ENCODE assay signal across 11 cellular contexts in the genomic region with DNA sequence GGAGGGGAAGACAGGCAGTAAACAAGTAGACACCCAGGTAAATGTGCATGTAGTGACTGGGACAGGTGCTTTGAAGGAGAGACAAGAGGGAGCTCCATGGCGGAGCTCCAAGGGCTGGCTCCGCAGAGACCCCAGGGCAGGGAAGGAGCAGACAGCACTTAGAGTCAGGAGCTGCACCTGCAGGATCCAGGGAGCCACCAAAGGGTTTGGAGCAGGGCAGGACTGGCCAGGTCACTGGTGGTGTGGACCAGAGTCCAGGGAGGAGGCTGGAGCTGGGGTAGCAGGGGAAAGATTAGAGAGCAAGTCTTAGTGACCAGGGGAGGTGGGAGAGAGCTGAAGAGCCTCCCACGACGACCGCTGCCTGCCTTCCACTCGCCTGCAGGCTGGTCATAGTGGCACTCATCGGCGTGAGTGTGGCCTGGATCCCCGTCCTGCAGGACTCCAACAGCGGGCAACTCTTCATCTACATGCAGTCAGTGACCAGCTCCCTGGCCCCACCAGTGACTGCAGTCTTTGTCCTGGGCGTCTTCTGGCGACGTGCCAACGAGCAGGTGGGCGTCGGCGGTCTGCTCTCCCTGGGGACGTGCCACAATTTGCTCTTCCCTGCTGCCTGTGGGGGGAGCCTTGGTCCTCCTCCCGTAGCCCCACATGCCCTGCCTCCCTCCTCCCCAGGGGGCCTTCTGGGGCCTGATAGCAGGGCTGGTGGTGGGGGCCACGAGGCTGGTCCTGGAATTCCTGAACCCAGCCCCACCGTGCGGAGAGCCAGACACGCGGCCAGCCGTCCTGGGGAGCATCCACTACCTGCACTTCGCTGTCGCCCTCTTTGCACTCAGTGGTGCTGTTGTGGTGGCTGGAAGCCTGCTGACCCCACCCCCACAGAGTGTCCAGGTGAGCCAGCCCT.
DNase-seq lines count a peak whose midpoint lies in the region; ATAC-seq and TF ChIP-seq lines count a peak whose summit lies in the region.
"Had no signal": no experiment of that assay in that cellular context is flagged by ENCODE, and none has a peak within 500 bp of the region (broad histone marks: within the 10 kb centered on the region; RNA-seq: fewer than 3 reads in every experiment).

No MANE protein-coding gene starts in this region.

- no peaks in the 10 kb centered on the region for H3K9me3 Mint-ChIP-seq in activated naive CD4-positive, alpha-beta T cell treated with anti-CD3 and anti-CD28 coated beads, Interleukin-2, amount 50 U/mL, for 24 hours
- no peaks in the 10 kb centered on the region for H3K9me3 Mint-ChIP-seq in stimulated activated naive B cell treated with anti-CD40 and anti-IgM and Interleukin-4, amounts not matched to agents 10 μg/mL and 1 μg/mL and 100 μg/mL, for 72 hours
- H3K9me3 Mint-ChIP-seq: activated CD4-positive, alpha-beta memory T cell treated with anti-CD3 and anti-CD28 coated beads for 36 hours had no signal

- no peak for TF ChIP-seq POLR2A in erythroblast (IDR thresholded peaks at IDR 0.05; ENCODE audit: low read length)

- peaks cover 35% of the 10 kb centered on the region for H3K4me1 Mint-ChIP-seq in activated naive CD4-positive, alpha-beta T cell treated with anti-CD3 and anti-CD28 coated beads, Interleukin-2, amount 50 U/mL, for 24 hours
- H3K4me1 Mint-ChIP-seq in stimulated activated naive B cell treated with anti-CD40 and anti-IgM and Interleukin-4, amounts not matched to agents 10 μg/mL and 1 μg/mL and 100 μg/mL, for 72 hours, result peaks cover 31 to 44% of the 10 kb centered on the region in 2 donors

- no peak overlapping the region for H3K4me3 Mint-ChIP-seq in activated naive CD4-positive, alpha-beta T cell treated with anti-CD3 and anti-CD28 coated beads, Interleukin-2, amount 50 U/mL, for 24 hours
- peak overlapping the region in 1 of 2 donors; percentile 38 for H3K4me3 Mint-ChIP-seq in stimulated activated naive B cell treated with anti-CD40 and anti-IgM and Interleukin-4, amounts not matched to agents 10 μg/mL and 1 μg/mL and 100 μg/mL, for 72 hours
- H3K4me3 Mint-ChIP-seq: activated CD4-positive, alpha-beta memory T cell treated with anti-CD3 and anti-CD28 coated beads for 36 hours had no signal

- DNase-seq in activated naive CD4-positive, alpha-beta T cell treated with anti-CD3 and anti-CD28 coated beads, Interleukin-2, amount 50 U/mL, for 16 hours, result no peak
- peak; percentile 4 for DNase-seq in NCI-H1092 treated with DMSO at 0.1 percent for 48 hours (lab: John Stamatoyannopoulos, UW)
- peak; percentile 21 to 25 for DNase-seq in erythroblast (lab: John Stamatoyannopoulos, UW)
- DNase-seq in stimulated activated naive B cell treated with anti-CD40 and anti-IgM and Interleukin-4, amounts not matched to agents 10 μg/mL and 1 μg/mL and 100 μg/mL, for 72 hours, result no peak
- DNase-seq in stimulated activated naive CD4-positive, alpha-beta T cell treated with Interleukin-2 at 50 U/mL for 16 hours (lab: John Stamatoyannopoulos, UW), result no peak
- DNase-seq in stimulated activated CD4-positive, alpha-beta T cell treated with anti-CD3 and anti-CD28 coated beads, Interleukin-2, amount 100 ng/mL, for 24 hours, result no peak
- DNase-seq in stimulated activated CD4-positive, alpha-beta T cell treated with anti-CD3 and anti-CD28 coated beads, Interleukin-4, amount 100 ng/mL, for 1 hour, result no peak
- DNase-seq: activated CD4-positive, alpha-beta memory T cell treated with anti-CD3 and anti-CD28 coated beads for 36 hours; C1 segment of cervical spinal cord had no signal

- no peaks in the 10 kb centered on the region for H3K27me3 Mint-ChIP-seq in activated naive CD4-positive, alpha-beta T cell treated with anti-CD3 and anti-CD28 coated beads, Interleukin-2, amount 50 U/mL, for 24 hours
- no peaks in the 10 kb centered on the region for H3K27me3 Mint-ChIP-seq in stimulated activated naive B cell treated with anti-CD40 and anti-IgM and Interleukin-4, amounts not matched to agents 10 μg/mL and 1 μg/mL and 100 μg/mL, for 72 hours

- no peaks in the 10 kb centered on the region for H3K36me3 Mint-ChIP-seq in activated naive CD4-positive, alpha-beta T cell treated with anti-CD3 and anti-CD28 coated beads, Interleukin-2, amount 50 U/mL, for 24 hours
- H3K36me3 Mint-ChIP-seq in stimulated activated naive B cell treated with anti-CD40 and anti-IgM and Interleukin-4, amounts not matched to agents 10 μg/mL and 1 μg/mL and 100 μg/mL, for 72 hours, result peaks cover 19 to 36% of the 10 kb centered on the region in 2 donors

- H3K27ac Mint-ChIP-seq in activated naive CD4-positive, alpha-beta T cell treated with anti-CD3 and anti-CD28 coated beads, Interleukin-2, amount 50 U/mL, for 24 hours, result peak overlapping the region; percentile 47
- H3K27ac Mint-ChIP-seq in stimulated activated naive B cell treated with anti-CD40 and anti-IgM and Interleukin-4, amounts not matched to agents 10 μg/mL and 1 μg/mL and 100 μg/mL, for 72 hours, result peak overlapping the region; percentile 38
- H3K27ac Mint-ChIP-seq: activated CD4-positive, alpha-beta memory T cell treated with anti-CD3 and anti-CD28 coated beads for 36 hours had no signal

- no peak for ATAC-seq in stimulated activated naive B cell treated with anti-CD40 and anti-IgM and Interleukin-4, amounts not matched to agents 10 μg/mL and 1 μg/mL and 100 μg/mL, for 72 hours (replicated peaks)
- ATAC-seq: esophagus mucosa had no signal

Comparison
In these comparisons a context has a peak if more than half of its experiments do, and no peak if none do; other contexts are left out.
1. DNase-seq: peak in NCI-H1092 treated with DMSO at 0.1 percent for 48 hours (single experiment) and erythroblast (2 of 2); none in activated naive CD4-positive, alpha-beta T cell treated with anti-CD3 and anti-CD28 coated beads, Interleukin-2, amount 50 U/mL, for 16 hours (single experiment), stimulated activated naive B cell treated with anti-CD40 and anti-IgM and Interleukin-4, amounts not matched to agents 10 μg/mL and 1 μg/mL and 100 μg/mL, for 72 hours (single experiment), stimulated activated naive CD4-positive, alpha-beta T cell treated with Interleukin-2 at 50 U/mL for 16 hours (single experiment), stimulated activated CD4-positive, alpha-beta T cell treated with anti-CD3 and anti-CD28 coated beads, Interleukin-2, amount 100 ng/mL, for 24 hours (0 of 2) and stimulated activated CD4-positive, alpha-beta T cell treated with anti-CD3 and anti-CD28 coated beads, Interleukin-4, amount 100 ng/mL, for 1 hour (single experiment).